ENCODE assay signal across 36 cellular contexts in genomic region chr10:69928339-69928738, GRCh38.
"Had no signal": no experiment of that assay in that cellular context is flagged by ENCODE, and none has a peak within 500 bp of the region (broad histone marks: within the 10 kb centered on the region; RNA-seq: fewer than 3 reads in every experiment).

No MANE protein-coding gene starts in this region.

- H3K27ac Mint-ChIP-seq: activated naive CD4-positive, alpha-beta T cell treated with anti-CD3 and anti-CD28 coated beads for 36 hours; activated naive CD4-positive, alpha-beta T cell treated with anti-CD3 and anti-CD28 coated beads, Interleukin-2, amount 10 ng/mL, durations not matched to agents 7 days and 5 days; activated naive CD4-positive, alpha-beta T cell treated with anti-CD3 and anti-CD28 coated beads, Interleukin-2, amount 50 U/mL, for 24 hours; activated naive CD4-positive, alpha-beta T cell treated with anti-CD3 and anti-CD28 coated beads, Interleukin-2, amount 50 U/mL, for 72 hours; activated naive CD8-positive, alpha-beta T cell; activated naive CD8-positive, alpha-beta T cell treated with anti-CD3 and anti-CD28 coated beads for 36 hours; activated naive CD8-positive, alpha-beta T cell treated with anti-CD3 and anti-CD28 coated beads, Interleukin-2, amount 10 ng/mL, durations not matched to agents 7 days and 5 days; activated naive CD8-positive, alpha-beta T cell treated with anti-CD3 and anti-CD28 coated beads, Interleukin-2, amount 50 U/mL, for 24 hours; activated T-cell treated with anti-CD3 and anti-CD28 coated beads, Interleukin-2, amount 50 U/mL, for 72 hours; activated T-helper 1 cell treated with anti-CD3 and anti-CD28 coated beads, Interleukin-12 subunit alpha, Interleukin-12 subunit beta, Interleukin-2, Interleukin-4 antibody, amounts not matched to agents 30 ng/mL and 10 ng/mL and 1 ng/mL, durations not matched to agents 14 hours and 24 hours and 36 hours; activated T-helper 17 cell treated with anti-CD3 and anti-CD28 coated beads, Interleukin-2, amount 50 U/mL, for 72 hours; activated T-helper 2 cell treated with anti-CD3 and anti-CD28 coated beads, Interferon-gamma antibody, Interleukin-2, Interleukin-4, amounts not matched to agents 10 μg/mL and 5 μg/mL and 100 μg/mL, durations not matched to agents 14 hours and 24 hours and 36 hours; brain had no signal

- DNase-seq: activated effector memory CD4-positive, alpha-beta T cell treated with anti-CD3 and anti-CD28 coated beads, Interleukin-2, amount 50 U/mL, for 16 hours; activated effector memory CD4-positive, alpha-beta T cell treated with Interleukin-2 at 50 U/mL for 16 hours; activated gamma-delta T cell; activated gamma-delta T cell treated with Interleukin-2 at 50 U/mL for 16 hours; activated naive CD4-positive, alpha-beta T cell; activated naive CD4-positive, alpha-beta T cell treated with anti-CD3 and anti-CD28 coated beads for 36 hours; activated naive CD4-positive, alpha-beta T cell treated with anti-CD3 and anti-CD28 coated beads, Interleukin-2, amount 10 ng/mL, durations not matched to agents 7 days and 5 days; activated naive CD4-positive, alpha-beta T cell treated with anti-CD3 and anti-CD28 coated beads, Interleukin-2, amount 50 U/mL, for 16 hours; activated naive CD4-positive, alpha-beta T cell treated with Interleukin-2 at 50 U/mL for 16 hours; activated naive CD8-positive, alpha-beta T cell treated with anti-CD3 and anti-CD28 coated beads for 36 hours; activated naive CD8-positive, alpha-beta T cell treated with anti-CD3 and anti-CD28 coated beads, Interleukin-2, amount 10 ng/mL, durations not matched to agents 7 days and 5 days; activated naive CD8-positive, alpha-beta T cell treated with anti-CD3 and anti-CD28 coated beads, Interleukin-2, amount 50 U/mL, for 24 hours; activated T-cell treated with anti-CD3 and anti-CD28 coated beads, Interleukin-2, amount 50 U/mL, for 4 hours; activated T-cell treated with anti-CD3 and anti-CD28 coated beads, Interleukin-2, amount 50 U/mL, for 48 hours; activated T-cell treated with anti-CD3 and anti-CD28 coated beads, Interleukin-2, amount 50 U/mL, for 72 hours; adrenal gland; amniotic stem cell; amygdala; anterior cingulate cortex; aorta; body of pancreas; brain microvascular endothelial cell; caudate nucleus; central memory CD4-positive, alpha-beta T cell; cerebellar nuclear complex had no signal

- H3K4me3 Mint-ChIP-seq: activated naive CD4-positive, alpha-beta T cell treated with anti-CD3 and anti-CD28 coated beads for 36 hours; activated naive CD4-positive, alpha-beta T cell treated with anti-CD3 and anti-CD28 coated beads, Interleukin-2, amount 10 ng/mL, durations not matched to agents 7 days and 5 days; activated naive CD4-positive, alpha-beta T cell treated with anti-CD3 and anti-CD28 coated beads, Interleukin-2, amount 50 U/mL, for 24 hours; activated naive CD8-positive, alpha-beta T cell; activated naive CD8-positive, alpha-beta T cell treated with anti-CD3 and anti-CD28 coated beads for 36 hours; activated naive CD8-positive, alpha-beta T cell treated with anti-CD3 and anti-CD28 coated beads, Interleukin-2, amount 10 ng/mL, durations not matched to agents 7 days and 5 days; activated naive CD8-positive, alpha-beta T cell treated with anti-CD3 and anti-CD28 coated beads, Interleukin-2, amount 50 U/mL, for 24 hours; activated T-cell treated with anti-CD3 and anti-CD28 coated beads, Interleukin-2, amount 50 U/mL, for 4 hours; activated T-cell treated with anti-CD3 and anti-CD28 coated beads, Interleukin-2, amount 50 U/mL, for 72 hours; activated T-helper 1 cell treated with anti-CD3 and anti-CD28 coated beads, Interleukin-12 subunit alpha, Interleukin-12 subunit beta, Interleukin-2, Interleukin-4 antibody, amounts not matched to agents 30 ng/mL and 10 ng/mL and 1 ng/mL, durations not matched to agents 14 hours and 24 hours and 36 hours; activated T-helper 17 cell treated with anti-CD3 and anti-CD28 coated beads, Interleukin-2, amount 50 U/mL, for 72 hours; brain; central memory CD8-positive, alpha-beta T cell had no signal

- H3K9me3 Mint-ChIP-seq: activated naive CD4-positive, alpha-beta T cell treated with anti-CD3 and anti-CD28 coated beads for 36 hours; activated naive CD4-positive, alpha-beta T cell treated with anti-CD3 and anti-CD28 coated beads, Interleukin-2, amount 10 ng/mL, durations not matched to agents 7 days and 5 days; activated naive CD8-positive, alpha-beta T cell treated with anti-CD3 and anti-CD28 coated beads, Interleukin-2, amount 10 ng/mL, durations not matched to agents 7 days and 5 days; activated naive CD8-positive, alpha-beta T cell treated with anti-CD3 and anti-CD28 coated beads, Interleukin-2, amount 50 U/mL, for 24 hours; activated T-cell treated with anti-CD3 and anti-CD28 coated beads, Interleukin-2, amount 50 U/mL, for 72 hours; activated T-helper 1 cell treated with anti-CD3 and anti-CD28 coated beads, Interleukin-12 subunit alpha, Interleukin-12 subunit beta, Interleukin-2, Interleukin-4 antibody, amounts not matched to agents 30 ng/mL and 10 ng/mL and 1 ng/mL, durations not matched to agents 14 hours and 24 hours and 36 hours; activated T-helper 17 cell treated with anti-CD3 and anti-CD28 coated beads, Interleukin-2, amount 50 U/mL, for 72 hours; activated T-helper 2 cell treated with anti-CD3 and anti-CD28 coated beads, Interferon-gamma antibody, Interleukin-2, Interleukin-4, amounts not matched to agents 10 μg/mL and 5 μg/mL and 100 μg/mL, durations not matched to agents 14 hours and 24 hours and 36 hours; central memory CD8-positive, alpha-beta T cell had no signal

- H3K9me3 ChIP-seq: adrenal gland, ascending aorta, body of pancreas, breast epithelium had no signal

- ATAC-seq: activated naive CD4-positive, alpha-beta T cell treated with anti-CD3 and anti-CD28 coated beads, Interleukin-2, amount 50 U/mL, for 72 hours; activated naive CD8-positive, alpha-beta T cell treated with anti-CD3 and anti-CD28 coated beads, Interleukin-2, amount 50 U/mL, for 24 hours; activated T-cell treated with anti-CD3 and anti-CD28 coated beads, Interleukin-2, amount 50 U/mL, for 4 hours; activated T-cell treated with anti-CD3 and anti-CD28 coated beads, Interleukin-2, amount 50 U/mL, for 72 hours; activated T-helper 17 cell treated with anti-CD3 and anti-CD28 coated beads, Interleukin-2, amount 50 U/mL, for 72 hours; body of pancreas had no signal

- H3K4me3 ChIP-seq: adrenal gland, ascending aorta, body of pancreas, breast epithelium, cardiac muscle cell had no signal

- H3K27me3 ChIP-seq: adrenal gland, ascending aorta, body of pancreas, brain microvascular endothelial cell, breast epithelium, cardiac muscle cell had no signal

- H3K36me3 Mint-ChIP-seq: activated naive CD4-positive, alpha-beta T cell treated with anti-CD3 and anti-CD28 coated beads, Interleukin-2, amount 10 ng/mL, durations not matched to agents 7 days and 5 days; activated naive CD4-positive, alpha-beta T cell treated with anti-CD3 and anti-CD28 coated beads, Interleukin-2, amount 50 U/mL, for 72 hours; activated naive CD8-positive, alpha-beta T cell treated with anti-CD3 and anti-CD28 coated beads for 36 hours; activated naive CD8-positive, alpha-beta T cell treated with anti-CD3 and anti-CD28 coated beads, Interleukin-2, amount 10 ng/mL, durations not matched to agents 7 days and 5 days; brain had no signal

- H3K27ac ChIP-seq: adrenal gland, ascending aorta, body of pancreas, brain microvascular endothelial cell, breast epithelium, cardiac muscle cell had no signal

- H3K4me1 Mint-ChIP-seq: activated naive CD4-positive, alpha-beta T cell treated with anti-CD3 and anti-CD28 coated beads, Interleukin-2, amount 10 ng/mL, durations not matched to agents 7 days and 5 days; activated naive CD4-positive, alpha-beta T cell treated with anti-CD3 and anti-CD28 coated beads, Interleukin-2, amount 50 U/mL, for 24 hours; activated naive CD8-positive, alpha-beta T cell treated with anti-CD3 and anti-CD28 coated beads for 36 hours; activated naive CD8-positive, alpha-beta T cell treated with anti-CD3 and anti-CD28 coated beads, Interleukin-2, amount 10 ng/mL, durations not matched to agents 7 days and 5 days; activated naive CD8-positive, alpha-beta T cell treated with anti-CD3 and anti-CD28 coated beads, Interleukin-2, amount 50 U/mL, for 24 hours; activated T-helper 17 cell treated with anti-CD3 and anti-CD28 coated beads, Interleukin-2, amount 50 U/mL, for 72 hours; central memory CD8-positive, alpha-beta T cell had no signal

- H3K4me1 ChIP-seq: adrenal gland, ascending aorta, body of pancreas, breast epithelium had no signal

- H3K27me3 Mint-ChIP-seq: activated naive CD8-positive, alpha-beta T cell treated with anti-CD3 and anti-CD28 coated beads for 36 hours had no signal

- H3K36me3 ChIP-seq: adrenal gland, breast epithelium had no signal
